In the genomic region with DNA sequence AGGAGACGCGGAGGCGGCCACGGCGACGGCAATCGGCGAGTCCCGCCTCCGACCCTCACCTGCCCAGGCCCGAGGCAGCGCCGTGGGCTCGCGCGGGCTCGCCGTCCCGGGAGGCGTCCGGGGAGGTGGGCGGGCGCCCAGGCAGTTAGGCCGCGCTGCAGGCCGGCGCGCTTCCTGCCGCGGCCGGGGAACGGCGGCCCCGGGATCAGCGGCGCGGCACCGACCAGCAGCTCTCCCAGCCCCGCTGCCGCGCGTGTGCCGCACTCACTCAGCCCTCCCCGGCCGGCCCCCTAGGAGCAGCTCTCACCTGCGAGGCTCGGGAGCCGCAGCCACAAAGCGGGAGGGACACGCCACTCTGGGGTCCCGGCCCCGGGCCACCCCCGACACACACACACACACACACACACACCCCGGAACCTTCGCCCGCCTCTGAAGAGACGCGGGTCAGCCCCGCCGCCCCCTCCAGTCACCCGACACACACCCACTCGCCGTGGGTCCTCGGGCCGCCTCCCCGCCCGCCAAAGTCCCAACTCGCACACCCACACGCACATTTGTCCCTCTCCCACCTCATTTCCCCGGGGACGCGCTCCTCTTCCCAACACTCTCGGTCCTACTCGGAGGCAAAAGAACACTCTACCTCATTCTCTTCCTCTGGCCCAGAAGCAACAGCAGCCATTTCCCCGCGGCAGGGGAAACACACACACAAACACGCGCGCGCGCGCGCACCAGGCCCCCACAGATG, we compare ENCODE assay signal across 8 cellular contexts. TPM values are rescaled to one million over a fixed set of nuclear protein-coding genes. Genes with fewer than 3 reads are reported as not detected.
A peak's percentile ranks its signal among the peaks of the same experiment; 100 is the strongest.
DNase-seq lines count a peak whose midpoint lies in the region; ATAC-seq and TF ChIP-seq lines count a peak whose summit lies in the region.

A gene (minus strand): TSS at position 702 of the 742 bp plus-strand sequence. CDS start 60 bp downstream, at position 642.

- DNase-seq in AG04450 (ENCODE audit: low read depth, low spot score) = no peak
- DNase-seq in RKO (ENCODE audit: low spot score) = peak; percentile 52
- DNase-seq in activated effector memory CD4-positive, alpha-beta T cell treated with Interleukin-2 at 50 U/mL for 16 hours = peak; percentile 81
- DNase-seq in fibroblast of peridontal ligament (ENCODE audit: extremely low read depth) = peak; percentile 39
- DNase-seq in natural killer cell = peak; percentile 87
- peak; percentile 63 to 81 for DNase-seq in stimulated activated naive CD8-positive, alpha-beta T cell treated with anti-CD3 and anti-CD28 coated beads, Interleukin-15, amount 100 ng/mL, for 72 hours

- CTCF ChIA-PET in AG04450 (lab: Charles Lee) = interaction anchor here (1.0 to 1.9 kb wide), 5 partner anchors 10 to 55 kb away, joined by 3 to 8 read pairs (median 5); a partner anchor contains a TSS

- H3K4me1 Mint-ChIP-seq in natural killer cell = peaks cover 66 to 74% of the 10 kb centered on the region in 2 donors
- peaks cover 55% of the 10 kb centered on the region for H3K4me1 Mint-ChIP-seq in stimulated activated naive CD8-positive, alpha-beta T cell treated with anti-CD3 and anti-CD28 coated beads, Interleukin-15, amount 100 ng/mL, for 72 hours

- peak within 1 kb of the TSS; percentile 93 for H3K4me3 ChIP-seq in AG04450 (ENCODE audit: low read depth, low read length)

- intact Hi-C loops in natural killer cell (cut with micrococcal nuclease) = loop anchor here (5.0 kb wide), 2 partner anchors 37 to 82 kb away; no protein-coding TSS in a partner anchor

- no peaks in the 10 kb centered on the region for H3K27me3 Mint-ChIP-seq in natural killer cell (ENCODE audit: low read depth in 2 of 2)
- no peaks in the 10 kb centered on the region for H3K27me3 Mint-ChIP-seq in stimulated activated naive CD8-positive, alpha-beta T cell treated with anti-CD3 and anti-CD28 coated beads, Interleukin-15, amount 100 ng/mL, for 72 hours

- TF ChIP-seq CTCF in AG04450 (IDR thresholded peaks at IDR 0.05; ENCODE audit: low read depth, low read length) = no peak
- no peak for TF ChIP-seq CTCF in natural killer cell (IDR thresholded peaks at IDR 0.05)

- H3K9me3 Mint-ChIP-seq in natural killer cell = no peaks in the 10 kb centered on the region
- no peaks in the 10 kb centered on the region for H3K9me3 Mint-ChIP-seq in stimulated activated naive CD8-positive, alpha-beta T cell treated with anti-CD3 and anti-CD28 coated beads, Interleukin-15, amount 100 ng/mL, for 72 hours

- peak within 1 kb of the TSS; percentile 92 for H3K27ac ChIP-seq in AG04450 (ENCODE audit: low read depth, low read length)

- peaks cover 15% of the 10 kb centered on the region for H3K36me3 Mint-ChIP-seq in natural killer cell

- H3K27ac Mint-ChIP-seq in natural killer cell = peak within 1 kb of the TSS; percentile 99 to 100
- H3K27ac Mint-ChIP-seq in stimulated activated naive CD8-positive, alpha-beta T cell treated with anti-CD3 and anti-CD28 coated beads, Interleukin-15, amount 100 ng/mL, for 72 hours = peak within 1 kb of the TSS; percentile 99 to 100

- H3K4me3 Mint-ChIP-seq in natural killer cell = peak within 1 kb of the TSS; percentile 100
- H3K4me3 Mint-ChIP-seq in stimulated activated naive CD8-positive, alpha-beta T cell treated with anti-CD3 and anti-CD28 coated beads, Interleukin-15, amount 100 ng/mL, for 72 hours = peak within 1 kb of the TSS; percentile 95 to 100

- H3K27me3 ChIP-seq in AG04450 (ENCODE audit: control insufficient read depth, insufficient read depth, low read length) = no peaks in the 10 kb centered on the region

- POLR2A ChIA-PET in AG04450 (lab: Yijun Ruan, JAX) = interaction anchor here (0.6 to 2.2 kb wide), 2 partner anchors 12 to 43 kb away, joined by 3 to 17 read pairs; a partner anchor contains a TSS

- ATAC-seq in GM18868 (IDR thresholded peaks at IDR 0.05; ENCODE audit: unreplicated experiment) = peak; percentile 30
- ATAC-seq in HG03439 (IDR thresholded peaks at IDR 0.05; ENCODE audit: unreplicated experiment) = peak; percentile 30
- peak; percentile 8 to 26 (median 13) for ATAC-seq in natural killer cell
- peak; percentile 15 for ATAC-seq in stimulated activated naive CD8-positive, alpha-beta T cell treated with anti-CD3 and anti-CD28 coated beads, Interleukin-15, amount 100 ng/mL, for 72 hours

- no peaks in the 10 kb centered on the region; the same call in 1 of the 2 replicates for H3K9me3 ChIP-seq in AG04450 (ENCODE audit: control insufficient read depth, insufficient read depth, low read length)

RNA-seq across cellular contexts. Expression of the gene that starts here (rescaled TPM):
- 10.7 and 11.2 TPM in 2 replicates for polyA plus RNA-seq in AG04450 (2011; rRNA removed)
- 27.2 and 36.0 TPM in 2 replicates for polyA minus RNA-seq in AG04450 (2011; rRNA and poly(A)+ RNA removed)
- total RNA-seq in natural killer cell = 100 to 1,000 TPM; 172 to 237 (median 193) TPM
